In the genomic region with DNA sequence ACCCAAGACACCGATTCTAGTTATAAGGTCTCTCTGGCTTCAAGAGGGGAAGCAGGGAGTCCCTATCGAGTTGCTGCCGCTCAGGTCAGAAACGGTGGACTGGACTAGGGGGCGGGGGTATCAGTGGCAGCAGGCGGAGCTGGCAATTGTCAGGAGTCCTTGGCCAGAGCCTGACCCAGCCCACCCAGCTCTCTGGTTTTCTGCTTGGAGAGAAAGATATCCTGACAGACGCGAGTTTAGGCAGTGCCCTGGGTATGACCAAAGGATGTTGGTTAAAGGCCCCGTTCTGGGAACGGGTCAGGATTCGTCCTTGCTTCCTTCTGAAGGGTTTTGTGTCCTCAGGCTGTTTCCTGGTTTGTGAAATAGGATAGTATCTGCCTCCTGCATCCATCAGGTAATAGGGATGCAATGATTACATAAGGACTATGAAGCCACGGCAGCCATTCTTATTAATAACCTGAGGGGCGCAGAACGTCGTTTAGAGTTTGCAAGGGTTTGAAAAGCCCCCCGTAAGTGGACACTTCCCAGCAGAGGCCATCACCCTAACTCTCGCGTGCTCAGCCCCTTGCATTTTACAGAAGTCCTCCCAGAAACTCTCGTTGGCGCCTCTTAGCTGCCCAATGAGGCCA, we compare ENCODE assay signal across 1 cellular context.
TF ChIP-seq lines count a peak whose summit lies in the region.

No MANE protein-coding gene starts in this region.

TF ChIP-seq in HepG2, 621 proteins besides CTCF, POLR2A, EP300 and RAD21 (continued from another document and continues in another):
- TF ChIP-seq E2F1 (CRISPR knock-in tag; IDR thresholded peaks at IDR 0.05) (peak; percentile 8; the same call in 1 of the 2 replicates), ZNF678 (CRISPR knock-in tag; IDR thresholded peaks at IDR 0.05) (no peak), CREB1 (IDR thresholded peaks at IDR 0.05) (no peak), CREB1 (CRISPR knock-in tag; IDR thresholded peaks at IDR 0.05) (0 out of 2 replicates have a peak, but pooled peaks have one; percentile 36), ZNF33A (CRISPR knock-in tag; IDR thresholded peaks at IDR 0.05; ENCODE audit: borderline replicate concordance) (no peak), ATF6 (CRISPR knock-in tag; conservative IDR thresholded peaks at IDR 0.05) (peak; percentile 38; the same call in 1 of the 2 replicates), ZNF652 (CRISPR knock-in tag; IDR thresholded peaks at IDR 0.05; ENCODE audit: borderline replicate concordance, low read depth) (peak; percentile 57; the same call in 1 of the 2 replicates), TBX2 (CRISPR knock-in tag; IDR thresholded peaks at IDR 0.05; ENCODE audit: borderline replicate concordance) (0 out of 2 replicates have a peak, but pooled peaks have one; percentile 2), ZNF879 (CRISPR knock-in tag; IDR thresholded peaks at IDR 0.05) (0 out of 2 replicates have a peak, but pooled peaks have one; percentile 72), ZBTB7B (CRISPR knock-in tag; IDR thresholded peaks at IDR 0.05) (peak; percentile 69; the same call in 1 of the 2 replicates), PPARG (CRISPR knock-in tag; conservative IDR thresholded peaks at IDR 0.05) (no peak), ZNF776 (CRISPR knock-in tag; IDR thresholded peaks at IDR 0.05) (no peak), CHD2 (IDR thresholded peaks at IDR 0.05; ENCODE audit: low read depth, low read length) (peak; percentile 50), ARNT2 (CRISPR knock-in tag; IDR thresholded peaks at IDR 0.05; ENCODE audit: low read depth) (0 out of 2 replicates have a peak, but pooled peaks have one; percentile 7), REXO4 (CRISPR knock-in tag; IDR thresholded peaks at IDR 0.05; ENCODE audit: borderline replicate concordance) (0 out of 2 replicates have a peak, but pooled peaks have one; percentile 29), ZBTB38 (CRISPR knock-in tag; IDR thresholded peaks at IDR 0.05) (no peak), NR2F1 (CRISPR knock-in tag; IDR thresholded peaks at IDR 0.05) (0 out of 4 replicates have a peak, but pooled peaks of 1 of the 2 experiments have one; percentile 5), ZUFSP (CRISPR knock-in tag; IDR thresholded peaks at IDR 0.05; ENCODE audit: borderline replicate concordance) (no peak), ZNF510 (CRISPR knock-in tag; IDR thresholded peaks at IDR 0.05; ENCODE audit: low read depth) (0 out of 2 replicates have a peak, but pooled peaks have one; percentile 21), HCFC1 (IDR thresholded peaks at IDR 0.05; ENCODE audit: low read depth, low read length) (no peak), ZNF335 (CRISPR knock-in tag; IDR thresholded peaks at IDR 0.05) (0 out of 2 replicates have a peak, but pooled peaks have one; percentile 0), EED (CRISPR knock-in tag; IDR thresholded peaks at IDR 0.05) (peak; percentile 85; the same call in 1 of the 2 replicates), ZNF792 (CRISPR knock-in tag; IDR thresholded peaks at IDR 0.05) (peak; percentile 51; the same call in 1 of the 2 replicates), SOX5 (CRISPR knock-in tag; IDR thresholded peaks at IDR 0.05; ENCODE audit: borderline replicate concordance) (peak; percentile 9; the same call in 1 of the 2 replicates), ZNF143 (CRISPR knock-in tag; IDR thresholded peaks at IDR 0.05) (no peak; the same call in 1 of the 2 replicates), KLF6 (CRISPR knock-in tag; IDR thresholded peaks at IDR 0.05) (peak; percentile 50), ZFP90 (CRISPR knock-in tag; IDR thresholded peaks at IDR 0.05; ENCODE audit: borderline replicate concordance) (0 out of 2 replicates have a peak, but pooled peaks have one; percentile 26), ZNF546 (CRISPR knock-in tag; conservative IDR thresholded peaks at IDR 0.05) (0 out of 2 replicates have a peak, but pooled peaks have one; percentile 68), PHF20 (CRISPR knock-in tag; IDR thresholded peaks at IDR 0.05) (no peak), NCOA2 (CRISPR knock-in tag; IDR thresholded peaks at IDR 0.05) (no peak), SMAD1 (CRISPR knock-in tag; IDR thresholded peaks at IDR 0.05; ENCODE audit: borderline replicate concordance, low read depth) (no peak), ZNF816 (CRISPR knock-in tag; IDR thresholded peaks at IDR 0.05; ENCODE audit: borderline replicate concordance) (0 out of 2 replicates have a peak, but pooled peaks have one; percentile 14), ZNF446 (CRISPR knock-in tag; IDR thresholded peaks at IDR 0.05) (0 out of 2 replicates have a peak, but pooled peaks have one; percentile 62), ZNF674 (CRISPR knock-in tag; IDR thresholded peaks at IDR 0.05; ENCODE audit: low read depth) (0 out of 2 replicates have a peak, but pooled peaks have one; percentile 32), ZNF75D (CRISPR knock-in tag; IDR thresholded peaks at IDR 0.05; ENCODE audit: borderline replicate concordance) (no peak), SYNCRIP (IDR thresholded peaks at IDR 0.05; ENCODE audit: insufficient read depth, low read depth, low read length) (no peak), POLR2G (IDR thresholded peaks at IDR 0.05; ENCODE audit: low read depth, low read length) (peak; percentile 71), HES4 (CRISPR knock-in tag; IDR thresholded peaks at IDR 0.05; ENCODE audit: borderline replicate concordance) (0 out of 2 replicates have a peak, but pooled peaks have one; percentile 52), GZF1 (CRISPR knock-in tag; IDR thresholded peaks at IDR 0.05) (0 out of 2 replicates have a peak, but pooled peaks have one; percentile 69), DRAP1 (CRISPR knock-in tag; IDR thresholded peaks at IDR 0.05) (peak; percentile 51; the same call in 1 of the 2 replicates), ZNF121 (CRISPR knock-in tag; IDR thresholded peaks at IDR 0.05) (no peak)
- TF ChIP-seq, protein P1, sequence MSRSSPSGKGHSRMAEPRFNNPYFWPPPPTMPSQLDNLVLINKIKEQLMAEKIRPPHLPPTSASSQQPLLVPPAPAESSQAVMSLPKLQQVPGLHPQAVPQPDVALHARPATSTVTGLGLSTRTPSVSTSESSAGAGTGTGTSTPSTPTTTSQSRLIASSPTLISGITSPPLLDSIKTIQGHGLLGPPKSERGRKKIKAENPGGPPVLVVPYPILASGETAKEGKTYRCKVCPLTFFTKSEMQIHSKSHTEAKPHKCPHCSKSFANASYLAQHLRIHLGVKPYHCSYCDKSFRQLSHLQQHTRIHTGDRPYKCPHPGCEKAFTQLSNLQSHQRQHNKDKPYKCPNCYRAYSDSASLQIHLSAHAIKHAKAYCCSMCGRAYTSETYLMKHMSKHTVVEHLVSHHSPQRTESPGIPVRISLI (CRISPR knock-in tag; IDR thresholded peaks at IDR 0.05; ENCODE audit: borderline replicate concordance), result no peak
- TF ChIP-seq, protein P2, sequence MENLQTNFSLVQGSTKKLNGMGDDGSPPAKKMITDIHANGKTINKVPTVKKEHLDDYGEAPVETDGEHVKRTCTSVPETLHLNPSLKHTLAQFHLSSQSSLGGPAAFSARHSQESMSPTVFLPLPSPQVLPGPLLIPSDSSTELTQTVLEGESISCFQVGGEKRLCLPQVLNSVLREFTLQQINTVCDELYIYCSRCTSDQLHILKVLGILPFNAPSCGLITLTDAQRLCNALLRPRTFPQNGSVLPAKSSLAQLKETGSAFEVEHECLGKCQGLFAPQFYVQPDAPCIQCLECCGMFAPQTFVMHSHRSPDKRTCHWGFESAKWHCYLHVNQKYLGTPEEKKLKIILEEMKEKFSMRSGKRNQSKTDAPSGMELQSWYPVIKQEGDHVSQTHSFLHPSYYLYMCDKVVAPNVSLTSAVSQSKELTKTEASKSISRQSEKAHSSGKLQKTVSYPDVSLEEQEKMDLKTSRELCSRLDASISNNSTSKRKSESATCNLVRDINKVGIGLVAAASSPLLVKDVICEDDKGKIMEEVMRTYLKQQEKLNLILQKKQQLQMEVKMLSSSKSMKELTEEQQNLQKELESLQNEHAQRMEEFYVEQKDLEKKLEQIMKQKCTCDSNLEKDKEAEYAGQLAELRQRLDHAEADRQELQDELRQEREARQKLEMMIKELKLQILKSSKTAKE (CRISPR knock-in tag; IDR thresholded peaks at IDR 0.05; ENCODE audit: borderline replicate concordance), result no peak
- TF ChIP-seq, protein P3, sequence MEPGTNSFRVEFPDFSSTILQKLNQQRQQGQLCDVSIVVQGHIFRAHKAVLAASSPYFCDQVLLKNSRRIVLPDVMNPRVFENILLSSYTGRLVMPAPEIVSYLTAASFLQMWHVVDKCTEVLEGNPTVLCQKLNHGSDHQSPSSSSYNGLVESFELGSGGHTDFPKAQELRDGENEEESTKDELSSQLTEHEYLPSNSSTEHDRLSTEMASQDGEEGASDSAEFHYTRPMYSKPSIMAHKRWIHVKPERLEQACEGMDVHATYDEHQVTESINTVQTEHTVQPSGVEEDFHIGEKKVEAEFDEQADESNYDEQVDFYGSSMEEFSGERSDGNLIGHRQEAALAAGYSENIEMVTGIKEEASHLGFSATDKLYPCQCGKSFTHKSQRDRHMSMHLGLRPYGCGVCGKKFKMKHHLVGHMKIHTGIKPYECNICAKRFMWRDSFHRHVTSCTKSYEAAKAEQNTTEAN (CRISPR knock-in tag; conservative IDR thresholded peaks at IDR 0.05), result 0 out of 2 replicates have a peak, but pooled peaks have one; percentile 11
- TF ChIP-seq, protein P4, sequence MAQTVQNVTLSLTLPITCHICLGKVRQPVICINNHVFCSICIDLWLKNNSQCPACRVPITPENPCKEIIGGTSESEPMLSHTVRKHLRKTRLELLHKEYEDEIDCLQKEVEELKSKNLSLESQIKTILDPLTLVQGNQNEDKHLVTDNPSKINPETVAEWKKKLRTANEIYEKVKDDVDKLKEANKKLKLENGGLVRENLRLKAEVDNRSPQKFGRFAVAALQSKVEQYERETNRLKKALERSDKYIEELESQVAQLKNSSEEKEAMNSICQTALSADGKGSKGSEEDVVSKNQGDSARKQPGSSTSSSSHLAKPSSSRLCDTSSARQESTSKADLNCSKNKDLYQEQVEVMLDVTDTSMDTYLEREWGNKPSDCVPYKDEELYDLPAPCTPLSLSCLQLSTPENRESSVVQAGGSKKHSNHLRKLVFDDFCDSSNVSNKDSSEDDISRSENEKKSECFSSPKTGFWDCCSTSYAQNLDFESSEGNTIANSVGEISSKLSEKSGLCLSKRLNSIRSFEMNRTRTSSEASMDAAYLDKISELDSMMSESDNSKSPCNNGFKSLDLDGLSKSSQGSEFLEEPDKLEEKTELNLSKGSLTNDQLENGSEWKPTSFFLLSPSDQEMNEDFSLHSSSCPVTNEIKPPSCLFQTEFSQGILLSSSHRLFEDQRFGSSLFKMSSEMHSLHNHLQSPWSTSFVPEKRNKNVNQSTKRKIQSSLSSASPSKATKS (CRISPR knock-in tag; IDR thresholded peaks at IDR 0.05), result 0 out of 2 replicates have a peak, but pooled peaks have one; percentile 7
- TF ChIP-seq, protein P5, sequence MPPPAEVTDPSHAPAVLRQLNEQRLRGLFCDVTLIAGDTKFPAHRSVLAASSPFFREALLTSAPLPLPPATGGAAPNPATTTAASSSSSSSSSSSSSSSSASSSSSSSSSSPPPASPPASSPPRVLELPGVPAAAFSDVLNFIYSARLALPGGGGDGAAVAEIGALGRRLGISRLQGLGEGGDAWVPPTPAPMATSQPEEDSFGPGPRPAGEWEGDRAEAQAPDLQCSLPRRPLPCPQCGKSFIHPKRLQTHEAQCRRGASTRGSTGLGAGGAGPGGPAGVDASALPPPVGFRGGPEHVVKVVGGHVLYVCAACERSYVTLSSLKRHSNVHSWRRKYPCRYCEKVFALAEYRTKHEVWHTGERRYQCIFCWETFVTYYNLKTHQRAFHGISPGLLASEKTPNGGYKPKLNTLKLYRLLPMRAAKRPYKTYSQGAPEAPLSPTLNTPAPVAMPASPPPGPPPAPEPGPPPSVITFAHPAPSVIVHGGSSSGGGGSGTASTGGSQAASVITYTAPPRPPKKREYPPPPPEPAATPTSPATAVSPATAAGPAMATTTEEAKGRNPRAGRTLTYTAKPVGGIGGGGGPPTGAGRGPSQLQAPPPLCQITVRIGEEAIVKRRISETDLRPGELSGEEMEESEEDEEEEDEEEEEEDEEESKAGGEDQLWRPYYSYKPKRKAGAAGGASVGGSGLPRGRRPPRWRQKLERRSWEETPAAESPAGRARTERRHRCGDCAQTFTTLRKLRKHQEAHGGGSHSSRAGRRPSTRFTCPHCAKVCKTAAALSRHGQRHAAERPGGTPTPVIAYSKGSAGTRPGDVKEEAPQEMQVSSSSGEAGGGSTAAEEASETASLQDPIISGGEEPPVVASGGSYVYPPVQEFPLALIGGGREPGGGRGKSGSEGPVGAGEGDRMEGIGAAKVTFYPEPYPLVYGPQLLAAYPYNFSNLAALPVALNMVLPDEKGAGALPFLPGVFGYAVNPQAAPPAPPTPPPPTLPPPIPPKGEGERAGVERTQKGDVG (CRISPR knock-in tag; IDR thresholded peaks at IDR 0.05; ENCODE audit: borderline replicate concordance), result no peak
